18 cellular contexts compared by ENCODE assay signal in the genomic region with DNA sequence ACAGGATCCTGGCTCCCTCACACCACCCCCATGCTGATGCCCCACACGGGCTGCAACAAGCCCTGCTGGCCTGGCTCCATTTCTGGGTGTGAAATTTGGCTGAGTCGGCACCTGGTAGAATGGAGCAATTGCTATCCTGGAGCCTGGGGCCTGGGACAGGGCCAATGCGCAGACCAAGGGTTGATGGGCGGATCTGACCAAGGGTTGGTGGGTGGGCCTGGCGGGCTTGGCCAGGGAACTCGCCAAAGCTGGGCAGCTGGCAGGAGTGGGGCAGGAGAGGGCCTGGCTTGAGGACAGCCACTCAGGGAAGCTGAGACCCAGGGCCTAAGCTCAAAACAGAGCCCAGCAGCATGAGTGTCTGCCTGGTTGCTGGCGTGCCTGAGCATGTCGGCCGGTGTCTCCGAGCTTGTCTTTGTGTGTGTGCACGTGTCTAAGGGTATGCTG.
DNase-seq lines count a peak whose midpoint lies in the region; ATAC-seq and TF ChIP-seq lines count a peak whose summit lies in the region.
"Had no signal": no experiment of that assay in that cellular context is flagged by ENCODE, and none has a peak within 500 bp of the region (broad histone marks: within the 10 kb centered on the region; RNA-seq: fewer than 3 reads in every experiment).

No MANE protein-coding gene starts in this region.

- POLR2A ChIA-PET in RWPE1 (lab: Yijun Ruan, JAX; ENCODE audit: low non-redundant PET): no interaction called here

- peaks cover 6% of the 10 kb centered on the region for H3K4me1 Mint-ChIP-seq in type B pancreatic cell (ENCODE audit: unreplicated experiment)

- H3K27ac Mint-ChIP-seq in type B pancreatic cell: peak overlapping the region; percentile 3

- peaks cover 18% of the 10 kb centered on the region for H3K27me3 Mint-ChIP-seq in type B pancreatic cell

- no peaks in the 10 kb centered on the region for H3K36me3 ChIP-seq in ascending aorta
- H3K36me3 ChIP-seq: colonic mucosa, pancreas, SJCRH30, vagina had no signal

- DNase-seq in NCI-H1105 treated with DMSO at 0.1 percent for 48 hours (lab: John Stamatoyannopoulos, UW) (peak; percentile 86), RWPE1 (ENCODE audit: low spot score) (peak; percentile 84), islet precursor cell (peak; percentile 51), type B pancreatic cell (ENCODE audit: extremely low spot score, unreplicated experiment) (no peak), ascending aorta (ENCODE audit: low spot score in 2 of 2) (no peak), NCI-H2227 (lab: John Stamatoyannopoulos, UW; ENCODE audit: unreplicated experiment) (no peak)
- DNase-seq: colonic mucosa; left ventricle myocardium superior; NCI-H1436; NCI-H524; OCI-M1; pancreas; SJCRH30; stimulated activated CD4-positive, alpha-beta T cell treated with anti-CD3 and anti-CD28 coated beads, Interleukin-2, amount 100 ng/mL, for 24 hours had no signal

- CTCF ChIA-PET in RWPE1 (lab: Yijun Ruan, JAX): interaction anchor here (0.6 kb wide), 1 partner anchor 23 kb away, joined by 3 read pairs; no protein-coding TSS in a partner anchor

- no peak for TF ChIP-seq CTCF in RWPE1 (conservative IDR thresholded peaks at IDR 0.05; ENCODE audit: low read depth)
- no peak for TF ChIP-seq CTCF in type B pancreatic cell (conservative IDR thresholded peaks at IDR 0.05)
- TF ChIP-seq CTCF in ascending aorta (IDR thresholded peaks at IDR 0.05): no peak

- no peaks in the 10 kb centered on the region for H3K9me3 Mint-ChIP-seq in type B pancreatic cell
- H3K9me3 Mint-ChIP-seq: activated naive CD4-positive, alpha-beta T cell treated with anti-CD3 and anti-CD28 coated beads, Interleukin-2, amount 50 U/mL, for 72 hours had no signal

- H3K4me3 ChIP-seq in ascending aorta: no peak overlapping the region
- H3K4me3 ChIP-seq: colonic mucosa, pancreas, SJCRH30, vagina had no signal

- H3K4me1 ChIP-seq in ascending aorta: peaks cover 4 to 10% of the 10 kb centered on the region in 2 donors
- H3K4me1 ChIP-seq: colonic mucosa, pancreas had no signal

- no peaks in the 10 kb centered on the region for H3K9me3 ChIP-seq in ascending aorta
- H3K9me3 ChIP-seq: colonic mucosa, pancreas, SJCRH30, vagina had no signal

- H3K27ac ChIP-seq in RWPE1 (peak overlapping the region; percentile 80), ascending aorta (no peak overlapping the region)
- H3K27ac ChIP-seq: colonic mucosa, pancreas, SJCRH30, vagina had no signal

- H3K36me3 Mint-ChIP-seq in type B pancreatic cell: no peaks in the 10 kb centered on the region
- H3K36me3 Mint-ChIP-seq: activated naive CD4-positive, alpha-beta T cell treated with anti-CD3 and anti-CD28 coated beads, Interleukin-2, amount 50 U/mL, for 72 hours had no signal

- H3K4me3 Mint-ChIP-seq in type B pancreatic cell: no peak overlapping the region

- intact Hi-C loops in ascending aorta (cut with DNase I): no loop called here

- H3K27me3 ChIP-seq in ascending aorta: no peaks in the 10 kb centered on the region
- H3K27me3 ChIP-seq: colonic mucosa, pancreas, SJCRH30, vagina had no signal

- no peak for ATAC-seq in HG03520 (IDR thresholded peaks at IDR 0.05; ENCODE audit: unreplicated experiment)
- ATAC-seq: activated CD4-positive, CD25-positive, alpha-beta regulatory T cell treated with anti-CD3 and anti-CD28 coated beads, Interleukin-2, amount 50 U/mL, for 24 hours; activated naive CD4-positive, alpha-beta T cell treated with anti-CD3 and anti-CD28 coated beads, Interleukin-2, amount 50 U/mL, for 72 hours; left ventricle myocardium superior; pancreas had no signal

Comparison
In these comparisons a context has a peak if more than half of its experiments do, and no peak if none do; other contexts are left out.
1. DNase-seq: peak in NCI-H1105 treated with DMSO at 0.1 percent for 48 hours (single experiment), RWPE1 (single experiment) and islet precursor cell (single experiment); none in type B pancreatic cell (single experiment), ascending aorta (0 of 2) and NCI-H2227 (single experiment).